ENCODE assay signal across 12 cellular contexts in the genomic region with DNA sequence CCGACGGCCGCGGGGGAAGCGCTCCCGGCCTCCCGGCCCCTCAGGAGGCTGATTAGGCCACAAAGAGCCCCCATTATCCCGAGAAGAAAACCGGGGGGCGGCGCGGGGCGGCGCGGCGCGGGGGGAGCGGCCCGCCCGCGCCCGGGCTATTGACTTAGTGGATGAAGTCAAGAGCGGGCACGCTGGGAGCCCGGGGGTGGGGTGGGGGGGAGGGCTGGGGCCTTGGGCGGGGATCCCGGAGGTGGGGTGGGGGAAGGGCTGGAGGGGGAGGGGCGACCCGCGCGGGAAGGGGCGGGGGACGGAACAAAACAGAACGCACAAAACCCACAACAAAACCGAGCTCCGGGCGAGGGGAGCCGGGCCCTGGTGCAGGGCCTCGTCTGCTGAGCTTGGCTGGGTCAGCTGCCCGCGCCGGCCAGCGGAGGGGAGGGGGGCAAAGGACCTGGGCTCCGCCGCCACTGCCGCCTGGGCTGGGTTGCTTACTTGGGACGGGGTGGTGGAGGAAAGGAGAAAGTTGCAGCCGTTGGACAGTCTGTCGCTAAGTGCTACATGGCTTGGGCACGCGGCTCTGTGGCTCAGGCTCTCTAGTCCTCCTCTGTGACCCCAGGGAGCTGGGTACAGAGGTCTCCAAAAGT. TPM values are rescaled to one million over a fixed set of nuclear protein-coding genes. Genes with fewer than 3 reads are reported as not detected.
A peak's percentile ranks its signal among the peaks of the same experiment; 100 is the strongest.
DNase-seq lines count a peak whose midpoint lies in the region; ATAC-seq and TF ChIP-seq lines count a peak whose summit lies in the region.
"Had no signal": no experiment of that assay in that cellular context is flagged by ENCODE, and none has a peak within 500 bp of the region (broad histone marks: within the 10 kb centered on the region; RNA-seq: fewer than 3 reads in every experiment).

No MANE protein-coding gene starts in this region.

- 1% methylated on average over 32 to 51 of the region's 51 CpGs for WGBS in tibial nerve, 2 donors

- H2AFZ ChIP-seq in neural progenitor cell (replicated peaks) = no peak overlapping the region
- H2AFZ ChIP-seq: GM23248 had no signal

- H3K79me2 ChIP-seq in neural progenitor cell (ENCODE audit: low read depth) = no peaks in the 10 kb centered on the region

- peak overlapping the region; percentile 26 for H3K4me3 ChIP-seq in neural progenitor cell
- peak overlapping the region in 1 of 4 donors; percentile 41 for H3K4me3 ChIP-seq in tibial nerve
- H3K4me3 ChIP-seq: GM23248 had no signal

- H3K27me3 Mint-ChIP-seq in stimulated activated naive CD8-positive, alpha-beta T cell treated with anti-CD3 and anti-CD28 coated beads, Interleukin-15, amount 100 ng/mL, for 72 hours = peaks cover 98% of the 10 kb centered on the region
- peaks cover 53% of the 10 kb centered on the region for H3K27me3 Mint-ChIP-seq in neural progenitor cell (ENCODE audit: insufficient read depth, low read depth)

- TF ChIP-seq POLR2A in tibial nerve (IDR thresholded peaks at IDR 0.05) = no peak

- H3K4me2 ChIP-seq in neural progenitor cell = peak overlapping the region; percentile 75

- no peak overlapping the region for H3K27ac Mint-ChIP-seq in stimulated activated naive CD8-positive, alpha-beta T cell treated with anti-CD3 and anti-CD28 coated beads, Interleukin-15, amount 100 ng/mL, for 72 hours
- no peak overlapping the region for H3K27ac Mint-ChIP-seq in neural progenitor cell

- no peak for TF ChIP-seq CTCF in neural progenitor cell (IDR thresholded peaks at IDR 0.05)
- no peak for TF ChIP-seq CTCF in tibial nerve (IDR thresholded peaks at IDR 0.05)

- no peaks in the 10 kb centered on the region for H3K9me3 Mint-ChIP-seq in stimulated activated naive CD8-positive, alpha-beta T cell treated with anti-CD3 and anti-CD28 coated beads, Interleukin-15, amount 100 ng/mL, for 72 hours
- no peaks in the 10 kb centered on the region for H3K9me3 Mint-ChIP-seq in neural progenitor cell

- H3K9ac ChIP-seq in neural progenitor cell = no peak overlapping the region
- H3K9ac ChIP-seq: GM23248 had no signal

- H3K4me1 ChIP-seq in neural progenitor cell = peaks cover 73% of the 10 kb centered on the region
- H3K4me1 ChIP-seq in tibial nerve = peaks cover 0 to 47% (median 3%) of the 10 kb centered on the region in 4 donors

- no peaks in the 10 kb centered on the region for H3K36me3 Mint-ChIP-seq in neural progenitor cell

- TF ChIP-seq EP300 in tibial nerve (IDR thresholded peaks at IDR 0.05) = no peak

- H3K27me3 ChIP-seq in neural progenitor cell = peaks cover 100% of the 10 kb centered on the region
- peaks cover 0 to 100% of the 10 kb centered on the region in 2 donors for H3K27me3 ChIP-seq in tibial nerve

- DNase-seq in stimulated activated naive CD8-positive, alpha-beta T cell treated with anti-CD3 and anti-CD28 coated beads, Interleukin-15, amount 100 ng/mL, for 72 hours = no peak
- no peak for DNase-seq in stimulated activated naive CD8-positive, alpha-beta T cell treated with anti-CD3 and anti-CD28 coated beads, Interleukin-15, Interleukin-2, amounts not matched to agents 100 U/mL and 50 U/mL, for 24 hours
- DNase-seq in ecto neural progenitor cell (ENCODE audit: low spot score) (peak; percentile 88), neural progenitor cell (ENCODE audit: low spot score) (peak; percentile 87), HPDE6-E6E7 (ENCODE audit: extremely low spot score) (no peak), AG20443 (ENCODE audit: low spot score) (no peak), tibial nerve (ENCODE audit: low spot score in 2 of 2) (no peak)
- DNase-seq: GM23248, NCI-H1930 had no signal

- H3K36me3 ChIP-seq in neural progenitor cell (no peaks in the 10 kb centered on the region), tibial nerve (no peaks in the 10 kb centered on the region)

- H3K9me3 ChIP-seq in neural progenitor cell (ENCODE audit: low read depth) (no peaks in the 10 kb centered on the region), tibial nerve (no peaks in the 10 kb centered on the region)

- ATAC-seq in stimulated activated naive CD8-positive, alpha-beta T cell treated with anti-CD3 and anti-CD28 coated beads, Interleukin-15, amount 100 ng/mL, for 72 hours = no peak
- no peak for ATAC-seq in stimulated activated naive CD8-positive, alpha-beta T cell treated with anti-CD3 and anti-CD28 coated beads, Interleukin-15, Interleukin-2, amounts not matched to agents 100 U/mL and 50 U/mL, for 24 hours
- no peak for ATAC-seq in GM21526 (IDR thresholded peaks at IDR 0.05; ENCODE audit: low FRiP score, unreplicated experiment)

- H3F3A ChIP-seq in neural progenitor cell (ENCODE audit: low read depth) = peaks cover 88% of the 10 kb centered on the region

- peaks cover 96% of the 10 kb centered on the region for H4K20me1 ChIP-seq in neural progenitor cell (ENCODE audit: low read depth)

- H3K4me1 Mint-ChIP-seq in stimulated activated naive CD8-positive, alpha-beta T cell treated with anti-CD3 and anti-CD28 coated beads, Interleukin-15, amount 100 ng/mL, for 72 hours = peaks cover 53% of the 10 kb centered on the region
- peaks cover 69% of the 10 kb centered on the region for H3K4me1 Mint-ChIP-seq in neural progenitor cell

- H3K27ac ChIP-seq in neural progenitor cell = no peak overlapping the region
- H3K27ac ChIP-seq in tibial nerve = no peak overlapping the region
- H3K27ac ChIP-seq: GM23248 had no signal

- peak overlapping the region; percentile 59 to 67 for H3K4me3 Mint-ChIP-seq in stimulated activated naive CD8-positive, alpha-beta T cell treated with anti-CD3 and anti-CD28 coated beads, Interleukin-15, amount 100 ng/mL, for 72 hours
- peak overlapping the region; percentile 77 for H3K4me3 Mint-ChIP-seq in neural progenitor cell

RNA-seq across cellular contexts. Expression of a gene that starts 16.2 kb away (rescaled TPM):
- total RNA-seq in neural progenitor cell (ENCODE audit: low replicate concordance) = 0.06 and 0.46 TPM in 2 replicates
- total RNA-seq in tibial nerve = not detected
- total RNA-seq: GM23248, myocyte, SK-MEL-5 had no signal

Comparison
In these comparisons a context has a peak if more than half of its experiments do, and no peak if none do; other contexts are left out.
1. DNase-seq: peak in ecto neural progenitor cell (single experiment) and neural progenitor cell (single experiment); none in stimulated activated naive CD8-positive, alpha-beta T cell treated with anti-CD3 and anti-CD28 coated beads, Interleukin-15, amount 100 ng/mL, for 72 hours (0 of 2), stimulated activated naive CD8-positive, alpha-beta T cell treated with anti-CD3 and anti-CD28 coated beads, Interleukin-15, Interleukin-2, amounts not matched to agents 100 U/mL and 50 U/mL, for 24 hours (single experiment), HPDE6-E6E7 (single experiment), AG20443 (single experiment) and tibial nerve (0 of 2).